In genomic region chr7:108308913-108309312, GRCh38 we compare ENCODE assay signal across 10 cellular contexts.
DNase-seq lines count a peak whose midpoint lies in the region; ATAC-seq, FAIRE-seq and TF ChIP-seq lines count a peak whose summit lies in the region.
"Had no signal": no experiment of that assay in that cellular context is flagged by ENCODE, and none has a peak within 500 bp of the region (broad histone marks: within the 10 kb centered on the region; RNA-seq: fewer than 3 reads in every experiment).

No MANE protein-coding gene starts in this region.

- no peak for TF ChIP-seq EP300 in A549 (IDR thresholded peaks at IDR 0.05)

- H3K27ac ChIP-seq in A549, result peak overlapping the region; percentile 36 to 52; a peak in 3 of 6 replicates
- H3K27ac ChIP-seq in RWPE2 (ENCODE audit: poor library complexity, severe bottlenecking), result peak overlapping the region; percentile 98
- no peak overlapping the region for H3K27ac ChIP-seq in SJCRH30

- TF ChIP-seq POLR2A in A549 (IDR thresholded peaks at IDR 0.05; ENCODE audit: low read length), result no peak

- POLR2A ChIA-PET in A549 (lab: Yijun Ruan, JAX), result no interaction called here

- no peak for FAIRE-seq in A549 (lab: Jason Lieb, UNC)

- H3K4me3 ChIP-seq in A549, result no peak overlapping the region
- H3K4me3 ChIP-seq in RWPE2 (ENCODE audit: severe bottlenecking), result no peak overlapping the region
- no peak overlapping the region for H3K4me3 ChIP-seq in SJCRH30

- H3K4me1 ChIP-seq in A549 (peaks cover 58% of the 10 kb centered on the region), RWPE2 (ENCODE audit: insufficient read depth, poor library complexity, severe bottlenecking) (peaks cover 47% of the 10 kb centered on the region), SJCRH30 (no peaks in the 10 kb centered on the region)

- H3K27me3 ChIP-seq in RWPE2 (ENCODE audit: insufficient read depth, poor library complexity, severe bottlenecking) (no peaks in the 10 kb centered on the region), SJCRH30 (no peaks in the 10 kb centered on the region)

- H3K36me3 ChIP-seq in RWPE2 (ENCODE audit: low read depth), result no peaks in the 10 kb centered on the region
- H3K36me3 ChIP-seq in SJCRH30, result no peaks in the 10 kb centered on the region

- H3K9me3 ChIP-seq in A549, result no peaks in the 10 kb centered on the region
- H3K9me3 ChIP-seq in RWPE2 (ENCODE audit: severe bottlenecking), result no peaks in the 10 kb centered on the region
- H3K9me3 ChIP-seq in SJCRH30 (replicated peaks), result no peaks in the 10 kb centered on the region

- TF ChIP-seq CTCF in A549 (IDR thresholded peaks at IDR 0.05) (no peak), RWPE2 (IDR thresholded peaks at IDR 0.05; ENCODE audit: poor library complexity, severe bottlenecking) (no peak)

- peak overlapping the region; percentile 32; the same call in 1 of the 3 replicates for H3K4me2 ChIP-seq in A549

- peak in 1 of 2 experiments; percentile 53; a peak in 3 of 6 replicates for ATAC-seq in A549
- peak; percentile 77 for ATAC-seq in GM21529 (IDR thresholded peaks at IDR 0.05; ENCODE audit: unreplicated experiment)
- ATAC-seq in RWPE2 (ENCODE audit: low read depth), result peak; percentile 84

- WGBS in A549 (ENCODE audit: missing lambda C conversion rate), result 38% methylated on average over 2 of the region's 2 CpGs

- no peak for DNase-seq in A549 (ENCODE audit: low read depth in 1 of 2, low spot score in 1 of 2)
- no peak for DNase-seq in RWPE2 (ENCODE audit: low spot score)
- peak; percentile 79 for DNase-seq in foreskin melanocyte
- DNase-seq in ecto neural progenitor cell (ENCODE audit: low spot score), result no peak
- no peak for DNase-seq in SJCRH30
- no peak for DNase-seq in OCI-M2 (lab: John Stamatoyannopoulos, UW; ENCODE audit: unreplicated experiment)
- no peak for DNase-seq in NK-92 treated with Interleukin-12 subunit alpha and Interleukin-12 subunit beta, amount 100 ng/mL, for 24 hours (lab: John Stamatoyannopoulos, UW)
- DNase-seq: NCI-H187; stimulated activated CD4-positive, alpha-beta T cell treated with anti-CD3 and anti-CD28 coated beads, Interleukin-15, amount 100 ng/mL, for 24 hours had no signal

- CTCF ChIA-PET in A549 (lab: Yijun Ruan, JAX), result interaction anchor here (1.1 kb wide), 1 partner anchor 11 kb away, joined by 4 read pairs; no protein-coding TSS in a partner anchor

- TF ChIP-seq RAD21 in A549 (conservative IDR thresholded peaks at IDR 0.05 in 1 of 2, IDR thresholded peaks at IDR 0.05 in 1 of 2), result no peak

TF ChIP-seq in A549, 52 proteins besides CTCF, POLR2A, EP300 and RAD21:
- TF ChIP-seq HES2 (IDR thresholded peaks at IDR 0.05) (no peak), JUNB (IDR thresholded peaks at IDR 0.05) (no peak), GATA3 (IDR thresholded peaks at IDR 0.05; ENCODE audit: borderline replicate concordance) (no peak), HOXB5 (CRISPR knock-in tag; IDR thresholded peaks at IDR 0.05) (no peak), ATOH8 (CRISPR knock-in tag; IDR thresholded peaks at IDR 0.05; ENCODE audit: low read depth) (no peak), REST (IDR thresholded peaks at IDR 0.05) (no peak), FOSL2 (IDR thresholded peaks at IDR 0.05) (no peak), FOSL2 (CRISPR knock-in tag; IDR thresholded peaks at IDR 0.05) (no peak), JUN (IDR thresholded peaks at IDR 0.05) (no peak), HDAC2 (IDR thresholded peaks at IDR 0.05) (no peak), ELK1 (IDR thresholded peaks at IDR 0.05; ENCODE audit: low read depth, low read length) (no peak), MAFK (IDR thresholded peaks at IDR 0.05; ENCODE audit: partially characterized antibody) (no peak), KDM5A (IDR thresholded peaks at IDR 0.05) (no peak), TP53 (CRISPR knock-in tag; IDR thresholded peaks at IDR 0.05) (no peak), ZFP36 (IDR thresholded peaks at IDR 0.05; ENCODE audit: borderline replicate concordance, partially characterized antibody) (no peak), CHD4 (IDR thresholded peaks at IDR 0.05; ENCODE audit: borderline replicate concordance) (no peak), FOSB (CRISPR knock-in tag; IDR thresholded peaks at IDR 0.05) (no peak), RARB (CRISPR knock-in tag; IDR thresholded peaks at IDR 0.05) (no peak), FOXS1 (CRISPR knock-in tag; IDR thresholded peaks at IDR 0.05) (no peak)
- TF ChIP-seq, protein P1, sequence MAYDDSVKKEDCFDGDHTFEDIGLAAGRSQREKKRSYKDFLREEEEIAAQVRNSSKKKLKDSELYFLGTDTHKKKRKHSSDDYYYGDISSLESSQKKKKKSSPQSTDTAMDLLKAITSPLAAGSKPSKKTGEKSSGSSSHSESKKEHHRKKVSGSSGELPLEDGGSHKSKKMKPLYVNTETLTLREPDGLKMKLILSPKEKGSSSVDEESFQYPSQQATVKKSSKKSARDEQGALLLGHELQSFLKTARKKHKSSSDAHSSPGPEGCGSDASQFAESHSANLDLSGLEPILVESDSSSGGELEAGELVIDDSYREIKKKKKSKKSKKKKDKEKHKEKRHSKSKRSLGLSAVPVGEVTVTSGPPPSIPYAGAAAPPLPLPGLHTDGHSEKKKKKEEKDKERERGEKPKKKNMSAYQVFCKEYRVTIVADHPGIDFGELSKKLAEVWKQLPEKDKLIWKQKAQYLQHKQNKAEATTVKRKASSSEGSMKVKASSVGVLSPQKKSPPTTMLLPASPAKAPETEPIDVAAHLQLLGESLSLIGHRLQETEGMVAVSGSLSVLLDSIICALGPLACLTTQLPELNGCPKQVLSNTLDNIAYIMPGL (CRISPR knock-in tag; IDR thresholded peaks at IDR 0.05; ENCODE audit: borderline replicate concordance), result no peak
